In the genomic region with DNA sequence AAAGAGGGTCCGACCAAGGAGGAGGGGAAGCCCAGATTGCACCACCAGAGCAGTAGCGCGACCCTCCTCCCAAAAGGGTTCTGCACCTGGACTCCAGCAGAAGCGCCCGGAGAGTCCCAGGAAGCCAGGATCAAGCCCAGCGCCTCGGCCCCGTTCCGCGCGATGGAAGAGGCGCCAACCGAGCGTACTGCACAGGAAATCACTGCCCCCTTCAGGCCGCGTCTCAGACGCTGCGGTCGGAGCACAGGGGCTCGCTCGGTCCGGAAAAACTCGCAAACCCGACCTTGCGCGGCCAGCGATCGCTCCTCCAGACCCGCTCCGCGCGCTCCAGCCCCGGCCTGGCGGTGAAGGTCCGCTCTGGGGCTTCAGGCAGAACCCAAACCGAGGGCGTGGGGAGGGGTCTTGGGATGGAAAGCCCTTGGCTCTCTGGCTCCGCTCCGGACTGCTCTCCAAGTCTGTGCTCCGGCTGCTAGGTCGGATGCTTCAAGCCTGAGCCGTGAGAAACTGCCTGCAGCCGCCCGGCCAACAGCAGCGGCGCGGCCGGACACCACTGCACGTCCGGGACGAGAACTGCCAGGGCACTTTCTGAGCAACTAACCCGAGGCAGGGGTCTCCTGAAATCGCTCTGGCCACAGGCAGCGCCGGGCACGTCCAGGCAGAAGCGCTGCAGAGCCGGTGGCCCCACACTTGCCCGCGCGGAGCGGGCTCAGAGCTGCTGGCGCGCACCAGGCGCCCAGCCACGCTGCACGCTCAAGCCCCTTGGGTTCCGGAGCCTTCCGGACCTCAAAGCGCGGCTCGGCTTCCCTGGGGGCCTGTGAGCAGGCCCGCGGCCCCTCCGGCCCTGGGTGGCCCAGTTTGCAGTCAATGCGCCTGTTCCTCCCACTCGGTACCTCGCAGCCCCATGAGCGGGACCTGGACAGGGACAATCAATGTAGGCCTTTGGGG, we compare ENCODE assay signal across 9 cellular contexts. TPM values are rescaled to one million over a fixed set of nuclear protein-coding genes. Genes with fewer than 3 reads are reported as not detected.
DNase-seq lines count a peak whose midpoint lies in the region; ATAC-seq and TF ChIP-seq lines count a peak whose summit lies in the region.
"Had no signal": no experiment of that assay in that cellular context is flagged by ENCODE, and none has a peak within 500 bp of the region (broad histone marks: within the 10 kb centered on the region; RNA-seq: fewer than 3 reads in every experiment).

No MANE protein-coding gene starts in this region.

- H3K27ac ChIP-seq in mesendoderm (ENCODE audit: low read depth, low read length) = no peak overlapping the region

- no CpG with 5 or more reads among the region's 79 CpGs for WGBS in mesendoderm (ENCODE audit: extremely low coverage, insufficient coverage, low lambda C conversion rate)

- H3K79me1 ChIP-seq in mesendoderm (ENCODE audit: low read length) = no peaks in the 10 kb centered on the region

- peak; percentile 49 for TF ChIP-seq CTCF in endothelial cell (IDR thresholded peaks at IDR 0.05; ENCODE audit: unreplicated experiment)

- H3K9me3 Mint-ChIP-seq in endothelial cell (ENCODE audit: unreplicated experiment) = no peaks in the 10 kb centered on the region
- H3K9me3 Mint-ChIP-seq: T-helper 1 cell treated with Interleukin-12 subunit alpha and Interleukin-12 subunit beta and Interleukin-4 antibody, amounts not matched to agents 30 μg/mL and 1 μg/mL, for 36 hours had no signal

- H3K4me3 Mint-ChIP-seq in endothelial cell (ENCODE audit: unreplicated experiment) = no peak overlapping the region
- H3K4me3 Mint-ChIP-seq in T-helper 17 cell = no peak overlapping the region
- H3K4me3 Mint-ChIP-seq: T-helper 1 cell treated with Interleukin-12 subunit alpha and Interleukin-12 subunit beta and Interleukin-4 antibody, amounts not matched to agents 30 μg/mL and 1 μg/mL, for 36 hours had no signal

- no peak overlapping the region for H3K27ac Mint-ChIP-seq in endothelial cell (ENCODE audit: unreplicated experiment)
- H3K27ac Mint-ChIP-seq in T-helper 17 cell = no peak overlapping the region
- H3K27ac Mint-ChIP-seq: T-helper 1 cell treated with Interleukin-12 subunit alpha and Interleukin-12 subunit beta and Interleukin-4 antibody, amounts not matched to agents 30 μg/mL and 1 μg/mL, for 36 hours had no signal

- H3K79me2 ChIP-seq in mesendoderm (ENCODE audit: control insufficient read depth, insufficient read depth, low read length) = no peaks in the 10 kb centered on the region

- peak overlapping the region; percentile 63 for H3K4me2 ChIP-seq in mesendoderm (ENCODE audit: low read length)

- H3K4me1 ChIP-seq in HAP-1 = no peaks in the 10 kb centered on the region
- no peaks in the 10 kb centered on the region for H3K4me1 ChIP-seq in mesendoderm (ENCODE audit: control insufficient read depth, low read depth, low read length)

- H3K23ac ChIP-seq in mesendoderm (ENCODE audit: low read length) = no peak overlapping the region

- no peak overlapping the region for H3K18ac ChIP-seq in mesendoderm (ENCODE audit: low read length)

- H3K4me3 ChIP-seq in HAP-1 = no peak overlapping the region
- H3K4me3 ChIP-seq in mesendoderm (ENCODE audit: low read length) = no peak overlapping the region

- in situ Hi-C loops in HAP-1 (cut with MboI; ENCODE audit: low sequenced_read_pairs) = no loop called here

- no peak overlapping the region for H4K8ac ChIP-seq in mesendoderm (ENCODE audit: low read depth, low read length)

- H3K4me1 Mint-ChIP-seq in endothelial cell (ENCODE audit: unreplicated experiment) = peaks cover 9% of the 10 kb centered on the region
- H3K4me1 Mint-ChIP-seq in T-helper 17 cell = no peaks in the 10 kb centered on the region

- peak overlapping the region; percentile 28 for H3K9ac ChIP-seq in mesendoderm (ENCODE audit: low read length)

- no peak for ATAC-seq in T-helper 17 cell
- ATAC-seq in HG03108 (IDR thresholded peaks at IDR 0.05; ENCODE audit: unreplicated experiment) = no peak

- H4K5ac ChIP-seq in mesendoderm (ENCODE audit: low read length) = no peak overlapping the region

- H3K27me3 Mint-ChIP-seq in endothelial cell (ENCODE audit: unreplicated experiment) (peaks cover 27% of the 10 kb centered on the region), T-helper 17 cell (peaks cover 70% of the 10 kb centered on the region)

- H3K4ac ChIP-seq in mesendoderm (ENCODE audit: low read depth, low read length) = no peak overlapping the region

- no peak overlapping the region for H2BK5ac ChIP-seq in mesendoderm (ENCODE audit: low read length)

- no peak overlapping the region for H2AK5ac ChIP-seq in mesendoderm (ENCODE audit: low read length)

- H3K56ac ChIP-seq in mesendoderm (ENCODE audit: low read length) = peak overlapping the region; percentile 54

- H3K9me3 ChIP-seq in HAP-1 = no peaks in the 10 kb centered on the region
- H3K9me3 ChIP-seq in T-helper 17 cell (ENCODE audit: control insufficient read depth, low read length, poor library complexity, severe bottlenecking) = no peaks in the 10 kb centered on the region

- no peak overlapping the region for H2BK120ac ChIP-seq in mesendoderm (ENCODE audit: low read depth, low read length)

- H3K27me3 ChIP-seq in HAP-1 (ENCODE audit: low read depth) = peaks cover 35% of the 10 kb centered on the region
- peaks cover 27% of the 10 kb centered on the region for H3K27me3 ChIP-seq in mesendoderm (ENCODE audit: insufficient read depth, low read length, poor library complexity)

- no peaks in the 10 kb centered on the region for H3K36me3 ChIP-seq in HAP-1 (replicated peaks)
- no peaks in the 10 kb centered on the region for H3K36me3 ChIP-seq in mesendoderm (ENCODE audit: control insufficient read depth, insufficient read depth, low read length)

- DNase-seq in D341Med (ENCODE audit: low spot score) = peak; percentile 85
- DNase-seq in HAP-1 (ENCODE audit: low spot score in 2 of 2) = peak; percentile 4 to 66
- DNase-seq in NCI-H82 (lab: John Stamatoyannopoulos, UW) = peak; percentile 87
- peak; percentile 72 for DNase-seq in endothelial cell (ENCODE audit: low spot score)
- peak; percentile 87 for DNase-seq in mesendoderm
- DNase-seq in T-helper 17 cell = no peak
- DNase-seq in SW480 (ENCODE audit: low spot score) = no peak

- H2BK15ac ChIP-seq in mesendoderm (replicated peaks; ENCODE audit: low read depth) = no peak overlapping the region

- H3K36me3 Mint-ChIP-seq in endothelial cell (ENCODE audit: low read depth, unreplicated experiment) (peaks cover 5% of the 10 kb centered on the region), T-helper 17 cell (ENCODE audit: low read depth) (peaks cover 4% of the 10 kb centered on the region)

RNA-seq across cellular contexts. Expression of gene GABBR2, which starts 1.3 kb away (rescaled TPM):
- 0.46 TPM for total RNA-seq in endothelial cell (ENCODE audit: unreplicated experiment)
- polyA plus RNA-seq in mesendoderm (2013, experiment 1 of 2) = 2.1 TPM
- polyA plus RNA-seq in mesendoderm (2013, experiment 2 of 2) = 2.4 TPM
- not detected for total RNA-seq in T-helper 17 cell

Comparison
In these comparisons a context has a peak if more than half of its experiments do, and no peak if none do; other contexts are left out.
1. DNase-seq: peak in D341Med (single experiment), HAP-1 (2 of 2), NCI-H82 (single experiment), endothelial cell (single experiment) and mesendoderm (single experiment); none in T-helper 17 cell (0 of 3) and SW480 (single experiment).